In genomic region chr1:170739803-170740202, GRCh38 we compare ENCODE assay signal across 28 cellular contexts.
"Had no signal": no experiment of that assay in that cellular context is flagged by ENCODE, and none has a peak within 500 bp of the region (broad histone marks: within the 10 kb centered on the region; RNA-seq: fewer than 3 reads in every experiment).

No MANE protein-coding gene starts in this region.

- H3K27me3 ChIP-seq: neural progenitor cell, ovary, right lobe of liver, stomach, testis, tibial artery, transverse colon, upper lobe of left lung, vagina had no signal

- H3K4me1 ChIP-seq: neural progenitor cell, parathyroid adenoma, right lobe of liver, sigmoid colon, stomach, testis, transverse colon, upper lobe of left lung had no signal

- H3K4me1 Mint-ChIP-seq: naive thymus-derived CD4-positive, alpha-beta T cell; natural killer cell; stimulated activated effector memory CD8-positive, alpha-beta T cell treated with anti-CD3 and anti-CD28 coated beads, Interleukin-12 subunit alpha, Interleukin-12 subunit beta, amount 100 ng/mL, for 72 hours; stimulated activated naive B cell treated with anti-CD40 and anti-IgM and Interleukin-4, amounts not matched to agents 10 μg/mL and 1 μg/mL and 100 μg/mL, for 72 hours had no signal

- H3K4me3 ChIP-seq: neural progenitor cell, ovary, psoas muscle, right lobe of liver, sigmoid colon, stomach, testis, tibial artery, transverse colon, upper lobe of left lung, vagina had no signal

- DNase-seq: naive thymus-derived CD4-positive, alpha-beta T cell; natural killer cell; occipital lobe; ovary; posterior cingulate gyrus; psoas muscle; right cardiac atrium; right lobe of liver; sigmoid colon; small intestine; stimulated activated CD4-positive, alpha-beta T cell treated with anti-CD3 and anti-CD28 coated beads, Interleukin-15, amount 100 ng/mL, for 24 hours; stimulated activated CD4-positive, alpha-beta T cell treated with anti-CD3 and anti-CD28 coated beads, Interleukin-2, amount 100 ng/mL, for 24 hours; stimulated activated CD4-positive, alpha-beta T cell treated with anti-CD3 and anti-CD28 coated beads, Interleukin-2, amount 100 ng/mL, for 48 hours; stimulated activated CD4-positive, alpha-beta T cell treated with anti-CD3 and anti-CD28 coated beads, Interleukin-4, amount 100 ng/mL, for 24 hours; stimulated activated naive B cell treated with anti-CD40 and anti-IgM and Interleukin-4, amounts not matched to agents 10 μg/mL and 1 μg/mL and 100 μg/mL, for 72 hours; stimulated activated naive CD4-positive, alpha-beta T cell treated with Interleukin-2 at 50 U/mL for 16 hours; stomach; testis; tibial artery; transverse colon had no signal

- H3K36me3 Mint-ChIP-seq: naive thymus-derived CD4-positive, alpha-beta T cell; natural killer cell; neural progenitor cell; stimulated activated effector memory CD8-positive, alpha-beta T cell treated with anti-CD3 and anti-CD28 coated beads, Interleukin-12 subunit alpha, Interleukin-12 subunit beta, amount 100 ng/mL, for 72 hours; stimulated activated naive B cell treated with anti-CD40 and anti-IgM and Interleukin-4, amounts not matched to agents 10 μg/mL and 1 μg/mL and 100 μg/mL, for 72 hours had no signal

- H3K27ac Mint-ChIP-seq: naive thymus-derived CD4-positive, alpha-beta T cell; natural killer cell; nephron; neural progenitor cell; progenitor cell of endocrine pancreas; stimulated activated effector memory CD8-positive, alpha-beta T cell treated with anti-CD3 and anti-CD28 coated beads, Interleukin-12 subunit alpha, Interleukin-12 subunit beta, amount 100 ng/mL, for 72 hours; stimulated activated naive B cell treated with anti-CD40 and anti-IgM and Interleukin-4, amounts not matched to agents 10 μg/mL and 1 μg/mL and 100 μg/mL, for 72 hours; stimulated activated naive CD8-positive, alpha-beta T cell treated with anti-CD3 and anti-CD28 coated beads, Interleukin-15, Interleukin-2, amounts not matched to agents 100 ng/mL and 50 ng/mL, for 24 hours had no signal

- H3K4me3 Mint-ChIP-seq: naive thymus-derived CD4-positive, alpha-beta T cell; natural killer cell; nephron; neural progenitor cell; stimulated activated effector memory CD8-positive, alpha-beta T cell treated with anti-CD3 and anti-CD28 coated beads, Interleukin-12 subunit alpha, Interleukin-12 subunit beta, amount 100 ng/mL, for 72 hours; stimulated activated naive B cell treated with anti-CD40 and anti-IgM and Interleukin-4, amounts not matched to agents 10 μg/mL and 1 μg/mL and 100 μg/mL, for 72 hours; stimulated activated naive CD8-positive, alpha-beta T cell treated with anti-CD3 and anti-CD28 coated beads, Interleukin-15, Interleukin-2, amounts not matched to agents 100 ng/mL and 50 ng/mL, for 24 hours had no signal

- ATAC-seq: naive thymus-derived CD4-positive, alpha-beta T cell; natural killer cell; psoas muscle; right cardiac atrium; right lobe of liver; stimulated activated effector memory CD8-positive, alpha-beta T cell treated with anti-CD3 and anti-CD28 coated beads, Interleukin-12 subunit alpha, Interleukin-12 subunit beta, amount 100 ng/mL, for 72 hours; stimulated activated naive B cell treated with anti-CD40 and anti-IgM and Interleukin-4, amounts not matched to agents 10 μg/mL and 1 μg/mL and 100 μg/mL, for 72 hours had no signal

- H3K9me3 ChIP-seq: ovary, psoas muscle, right lobe of liver, testis, tibial artery, transverse colon, vagina had no signal

- H3K36me3 ChIP-seq: neural progenitor cell, ovary, right lobe of liver, sigmoid colon, stomach, transverse colon, upper lobe of left lung had no signal

- H3K27ac ChIP-seq: neural progenitor cell, ovary, parathyroid adenoma, psoas muscle, right lobe of liver, sigmoid colon, stomach, testis, tibial artery, transverse colon, upper lobe of left lung, vagina had no signal
